Comparison of ENCODE assay signal across 8 cellular contexts in genomic region chr2:3302751-3303582, GRCh38.
DNase-seq lines count a peak whose midpoint lies in the region; ATAC-seq, FAIRE-seq and TF ChIP-seq lines count a peak whose summit lies in the region.

No MANE protein-coding gene starts in this region.

- H3K9me3 Mint-ChIP-seq in astrocyte (ENCODE audit: unreplicated experiment): no peaks in the 10 kb centered on the region

- H3K27ac ChIP-seq in astrocyte (ENCODE audit: low read depth, low read length): peak overlapping the region; percentile 36
- H3K27ac ChIP-seq in mesodermal cell (ENCODE audit: low read depth, low read length, severe bottlenecking): peak overlapping the region; percentile 67
- no peak overlapping the region for H3K27ac ChIP-seq in prostate gland

- H3K27ac Mint-ChIP-seq in astrocyte (ENCODE audit: unreplicated experiment): peak overlapping the region; percentile 12

- H3K4me3 ChIP-seq in astrocyte (ENCODE audit: insufficient read depth, low read depth, low read length): no peak overlapping the region
- no peak overlapping the region for H3K4me3 ChIP-seq in mesodermal cell (ENCODE audit: extremely low read depth, insufficient read depth, low read length, poor library complexity, severe bottlenecking)
- H3K4me3 ChIP-seq in prostate gland: no peak overlapping the region

- H3K36me3 ChIP-seq in astrocyte (ENCODE audit: insufficient read depth, low read length) (no peaks in the 10 kb centered on the region), mesodermal cell (ENCODE audit: control insufficient read depth, insufficient read depth, low read length) (no peaks in the 10 kb centered on the region), prostate gland (no peaks in the 10 kb centered on the region)

- peaks cover 4% of the 10 kb centered on the region for H3K79me2 ChIP-seq in astrocyte (ENCODE audit: insufficient read depth, low read length)

- no peak for TF ChIP-seq CTCF in astrocyte (IDR thresholded peaks at IDR 0.05; ENCODE audit: insufficient read depth, low read depth, low read length)
- TF ChIP-seq CTCF in prostate gland (IDR thresholded peaks at IDR 0.05): no peak

- H3K4me2 ChIP-seq in astrocyte (ENCODE audit: low read length): peak overlapping the region; percentile 83

- H3K4me3 Mint-ChIP-seq in astrocyte (ENCODE audit: unreplicated experiment): peak overlapping the region; percentile 28

- peak; percentile 17 for ATAC-seq in GM19463 (IDR thresholded peaks at IDR 0.05; ENCODE audit: unreplicated experiment)
- ATAC-seq in HG03342 (IDR thresholded peaks at IDR 0.05; ENCODE audit: unreplicated experiment): peak; percentile 27

- no peaks in the 10 kb centered on the region for H3K27me3 Mint-ChIP-seq in astrocyte (ENCODE audit: low read depth, unreplicated experiment)

- peaks cover 4% of the 10 kb centered on the region for H3K36me3 Mint-ChIP-seq in astrocyte (ENCODE audit: low read depth, unreplicated experiment)

- no peak for TF ChIP-seq POLR2A in prostate gland (IDR thresholded peaks at IDR 0.05)

- H3K9ac ChIP-seq in astrocyte (ENCODE audit: low read length): peak overlapping the region; percentile 68

- FAIRE-seq in astrocyte (lab: Jason Lieb, UNC): no peak

- H4K20me1 ChIP-seq in astrocyte (ENCODE audit: insufficient read depth, low read length): peaks cover 10% of the 10 kb centered on the region

- DNase-seq in astrocyte (ENCODE audit: low read depth) (no peak), prostate gland (ENCODE audit: low spot score) (no peak), ureter (ENCODE audit: low spot score) (no peak), OCI-M2 (lab: John Stamatoyannopoulos, UW; ENCODE audit: unreplicated experiment) (no peak), iPS-NIHi11 (ENCODE audit: low spot score) (no peak)

- WGBS in mesodermal cell (ENCODE audit: insufficient coverage in 2 of 2), 2 experiments: 77 to 78% methylated on average over 22 to 23 of the region's 25 CpGs
- 74% methylated on average over 23 of the region's 25 CpGs for WGBS in prostate gland

- H3K4me1 ChIP-seq in astrocyte (ENCODE audit: insufficient read depth, low read length) (peaks cover 4% of the 10 kb centered on the region), mesodermal cell (ENCODE audit: control insufficient read depth, insufficient read depth, low read length, poor library complexity, severe bottlenecking) (peaks cover 5% of the 10 kb centered on the region), prostate gland (replicated peaks) (peaks cover 2% of the 10 kb centered on the region)

- intact Hi-C loops in prostate gland (cut with DNase I): loop anchor here (5.0 to 10.0 kb wide), 3 partner anchors 298 to 1451 kb away; no protein-coding TSS in a partner anchor

- H3K9me3 ChIP-seq in astrocyte (ENCODE audit: insufficient read depth, low read depth, low read length): no peaks in the 10 kb centered on the region
- no peaks in the 10 kb centered on the region for H3K9me3 ChIP-seq in mesodermal cell (ENCODE audit: control insufficient read depth, low read length)
- H3K9me3 ChIP-seq in prostate gland: no peaks in the 10 kb centered on the region

- H3K27me3 ChIP-seq in astrocyte (ENCODE audit: insufficient read depth, low read length) (no peaks in the 10 kb centered on the region), prostate gland (replicated peaks; ENCODE audit: insufficient read depth) (no peaks in the 10 kb centered on the region)

- peak overlapping the region; percentile 79 for H2AFZ ChIP-seq in astrocyte (ENCODE audit: low read depth, low read length)

- H3K4me1 Mint-ChIP-seq in astrocyte (ENCODE audit: low read depth, unreplicated experiment): peaks cover 19% of the 10 kb centered on the region

Comparison
In these comparisons a context has a peak if more than half of its experiments do, and no peak if none do; other contexts are left out.
1. H3K27ac ChIP-seq: peak in astrocyte (single experiment) and mesodermal cell (single experiment); none in prostate gland (0 of 2).